9 cellular contexts compared by ENCODE assay signal in genomic region chr9:70340572-70340971, GRCh38.
A peak's percentile ranks its signal among the peaks of the same experiment; 100 is the strongest.
DNase-seq lines count a peak whose midpoint lies in the region; ATAC-seq and TF ChIP-seq lines count a peak whose summit lies in the region.
"Had no signal": no experiment of that assay in that cellular context is flagged by ENCODE, and none has a peak within 500 bp of the region (broad histone marks: within the 10 kb centered on the region; RNA-seq: fewer than 3 reads in every experiment).

No MANE protein-coding gene starts in this region.

- H3K27me3 Mint-ChIP-seq in MCF 10A (ENCODE audit: insufficient read depth, unreplicated experiment) (no peaks in the 10 kb centered on the region), mesothelial cell of epicardium (ENCODE audit: low read depth) (no peaks in the 10 kb centered on the region)
- H3K27me3 Mint-ChIP-seq in activated naive CD4-positive, alpha-beta T cell treated with anti-CD3 and anti-CD28 coated beads for 36 hours (ENCODE audit: low read depth) = no peaks in the 10 kb centered on the region
- H3K27me3 Mint-ChIP-seq: dendritic cell treated with granulocyte-macrophage colony-stimulating factor and Interleukin-4, amounts not matched to agents 40 ng/mL and 50 ng/mL, for 4 days had no signal

- intact Hi-C loops in MCF 10A (cut with micrococcal nuclease) = loop anchor here (1.0 to 2.0 kb wide), 2 partner anchors 78 to 262 kb away; no protein-coding TSS in a partner anchor
- intact Hi-C loops in activated naive CD4-positive, alpha-beta T cell treated with anti-CD3 and anti-CD28 coated beads for 36 hours (cut with micrococcal nuclease) = loop anchor here (1.0 to 2.0 kb wide), 3 partner anchors 66 to 262 kb away; no protein-coding TSS in a partner anchor

- no TSS peak for BruUV-seq in MCF 10A (replicated peaks; lab: Mats Ljungman, UMichigan)

- peak; percentile 49 for DNase-seq in CD1c-positive myeloid dendritic cell (ENCODE audit: extremely low spot score)
- peak; percentile 15 for DNase-seq in LHCN-M2 (ENCODE audit: low read depth)
- peak; percentile 25 for DNase-seq in MCF 10A (ENCODE audit: unreplicated experiment)
- DNase-seq in mesothelial cell of epicardium (ENCODE audit: low spot score in 2 of 2, unreplicated experiment in 2 of 2) = no peak
- DNase-seq in activated naive CD4-positive, alpha-beta T cell treated with anti-CD3 and anti-CD28 coated beads, Interleukin-2, amount 50 U/mL, for 16 hours = no peak
- DNase-seq in activated naive CD4-positive, alpha-beta T cell treated with anti-CD3 and anti-CD28 coated beads for 36 hours = no peak
- DNase-seq in substantia nigra (lab: John Stamatoyannopoulos, UW) = no peak

- H3K36me3 Mint-ChIP-seq in MCF 10A (ENCODE audit: insufficient read depth, unreplicated experiment) (peaks cover 33% of the 10 kb centered on the region), mesothelial cell of epicardium (peaks cover 31% of the 10 kb centered on the region)
- H3K36me3 Mint-ChIP-seq in activated naive CD4-positive, alpha-beta T cell treated with anti-CD3 and anti-CD28 coated beads for 36 hours (ENCODE audit: low read depth) = peaks cover 18% of the 10 kb centered on the region

- CTCF ChIA-PET in MCF 10A (lab: Yijun Ruan, JAX) = interaction anchor here (0.6 to 7.9 kb wide), 17 partner anchors 8 to 369 kb away, joined by 3 to 129 read pairs (median 3); no protein-coding TSS in a partner anchor
- CTCF ChIA-PET in activated naive CD4-positive, alpha-beta T cell treated with anti-CD3 and anti-CD28 coated beads for 36 hours (lab: Charles Lee) = interaction anchor here (0.6 to 4.2 kb wide), 14 partner anchors 21 to 268 kb away, joined by 3 to 52 read pairs (median 5); no protein-coding TSS in a partner anchor

- no peaks in the 10 kb centered on the region for H3K4me1 Mint-ChIP-seq in MCF 10A (ENCODE audit: insufficient read depth, unreplicated experiment)
- no peaks in the 10 kb centered on the region for H3K4me1 Mint-ChIP-seq in mesothelial cell of epicardium
- no peaks in the 10 kb centered on the region for H3K4me1 Mint-ChIP-seq in activated naive CD4-positive, alpha-beta T cell treated with anti-CD3 and anti-CD28 coated beads for 36 hours (ENCODE audit: low read depth)

- no peak overlapping the region for H3K27ac Mint-ChIP-seq in MCF 10A (ENCODE audit: low read depth, unreplicated experiment)
- H3K27ac Mint-ChIP-seq in mesothelial cell of epicardium = no peak overlapping the region
- H3K27ac Mint-ChIP-seq in activated naive CD4-positive, alpha-beta T cell treated with anti-CD3 and anti-CD28 coated beads for 36 hours = no peak overlapping the region
- H3K27ac Mint-ChIP-seq: dendritic cell treated with granulocyte-macrophage colony-stimulating factor and Interleukin-4, amounts not matched to agents 40 ng/mL and 50 ng/mL, for 4 days had no signal

- H3K9me3 Mint-ChIP-seq in MCF 10A (ENCODE audit: unreplicated experiment) (no peaks in the 10 kb centered on the region), mesothelial cell of epicardium (no peaks in the 10 kb centered on the region)
- no peaks in the 10 kb centered on the region for H3K9me3 Mint-ChIP-seq in activated naive CD4-positive, alpha-beta T cell treated with anti-CD3 and anti-CD28 coated beads for 36 hours

- TF ChIP-seq CTCF in MCF 10A (IDR thresholded peaks at IDR 0.05; ENCODE audit: unreplicated experiment) (peak; percentile 23), mesothelial cell of epicardium (IDR thresholded peaks at IDR 0.05; ENCODE audit: unreplicated experiment) (peak; percentile 85)

- H3K4me3 Mint-ChIP-seq in MCF 10A (ENCODE audit: unreplicated experiment) (no peak overlapping the region), mesothelial cell of epicardium (no peak overlapping the region)
- H3K4me3 Mint-ChIP-seq in activated naive CD4-positive, alpha-beta T cell treated with anti-CD3 and anti-CD28 coated beads for 36 hours = no peak overlapping the region
- H3K4me3 Mint-ChIP-seq: dendritic cell treated with granulocyte-macrophage colony-stimulating factor and Interleukin-4, amounts not matched to agents 40 ng/mL and 50 ng/mL, for 4 days had no signal

- no peak overlapping the region for H3K27ac ChIP-seq in substantia nigra (ENCODE audit: low read depth, low read length, poor library complexity, severe bottlenecking)

- ATAC-seq in GM18502 (IDR thresholded peaks at IDR 0.05; ENCODE audit: poor library complexity, unreplicated experiment) = no peak

- POLR2A ChIA-PET in MCF 10A (lab: Yijun Ruan, JAX) = interaction anchor here (0.8 to 2.7 kb wide), 11 partner anchors 72 to 267 kb away, joined by 3 to 21 read pairs (median 3); partner anchors contain the start of gene KLF9

Comparison
In these comparisons a context has a peak if more than half of its experiments do, and no peak if none do; other contexts are left out.
1. DNase-seq: peak in CD1c-positive myeloid dendritic cell (single experiment), LHCN-M2 (single experiment) and MCF 10A (single experiment); none in mesothelial cell of epicardium (0 of 2), activated naive CD4-positive, alpha-beta T cell treated with anti-CD3 and anti-CD28 coated beads, Interleukin-2, amount 50 U/mL, for 16 hours (single experiment), activated naive CD4-positive, alpha-beta T cell treated with anti-CD3 and anti-CD28 coated beads for 36 hours (single experiment) and substantia nigra (0 of 49).